In genomic region chr3:136194409-136195257, GRCh38 we compare ENCODE assay signal across 8 cellular contexts. TPM values are rescaled to one million over a fixed set of nuclear protein-coding genes. Genes with fewer than 3 reads are reported as not detected.
DNase-seq lines count a peak whose midpoint lies in the region; ATAC-seq and TF ChIP-seq lines count a peak whose summit lies in the region.

No MANE protein-coding gene starts in this region.

- peak overlapping the region; percentile 91 to 96 for H3K4me3 ChIP-seq in duodenal mucosa (ENCODE audit: low read depth in 1 of 2, low read length in 2 of 2)

- peak; percentile 48 for ATAC-seq in CD4-positive, alpha-beta T cell (ENCODE audit: poor library complexity)
- ATAC-seq in GM19351 (IDR thresholded peaks at IDR 0.05; ENCODE audit: unreplicated experiment) (no peak), HG03025 (IDR thresholded peaks at IDR 0.05; ENCODE audit: low FRiP score, unreplicated experiment) (no peak)

- peaks cover 21 to 29% of the 10 kb centered on the region in 2 donors for H3K4me1 ChIP-seq in duodenal mucosa (ENCODE audit: control insufficient read depth in 1 of 2, insufficient read depth in 2 of 2, low read length in 2 of 2)

- no peak for TF ChIP-seq CTCF in CD4-positive, alpha-beta T cell (IDR thresholded peaks at IDR 0.05)
- no peak for TF ChIP-seq CTCF in mesothelial cell of epicardium (IDR thresholded peaks at IDR 0.05; ENCODE audit: unreplicated experiment)

- peaks cover 64% of the 10 kb centered on the region for H3K36me3 Mint-ChIP-seq in CD4-positive, alpha-beta T cell (ENCODE audit: low read depth)
- peaks cover 9% of the 10 kb centered on the region for H3K36me3 Mint-ChIP-seq in mesothelial cell of epicardium

- H3K36me3 ChIP-seq in duodenal mucosa (ENCODE audit: control insufficient read depth in 1 of 2, insufficient read depth in 2 of 2, low read length in 2 of 2): no peaks in the 10 kb centered on the region

- intact Hi-C loops in CD4-positive, alpha-beta T cell (cut with DNase I, micrococcal nuclease): loop anchor here (1.0 to 5.0 kb wide), 7 partner anchors 8 to 668 kb away; partner anchors contain the start of genes NCK1 (in 2 of the 2) and PCCB (in 2 of the 2)

- H3K27ac ChIP-seq in CD4-positive, alpha-beta T cell (ENCODE audit: low read depth, low read length): peak overlapping the region; percentile 99
- peak overlapping the region; percentile 99 for H3K27ac ChIP-seq in duodenal mucosa (ENCODE audit: low read depth, low read length)

- POLR2A ChIA-PET in CD4-positive, alpha-beta T cell (lab: Charles Lee): interaction anchor here (0.6 to 6.2 kb wide), 18 partner anchors 10 to 1717 kb away, joined by 3 to 137 read pairs (median 4); partner anchors contain the start of genes NCK1, PCCB and STAG1

- CTCF ChIA-PET in CD4-positive, alpha-beta T cell (lab: Charles Lee): interaction anchor here (1.5 to 1.7 kb wide), 3 partner anchors 57 to 558 kb away, joined by 4 to 12 read pairs (median 5); partner anchors contain the start of gene STAG1

- peak; percentile 35 to 88 (median 56) for DNase-seq in CD4-positive, alpha-beta T cell
- peak; percentile 51 for DNase-seq in M059J (ENCODE audit: low read depth)
- peak; percentile 26 to 65 for DNase-seq in activated CD4-positive, alpha-beta T cell treated with anti-CD3 and anti-CD28 coated beads, Interleukin-2, amount 50 U/mL, for 24 hours (ENCODE audit: low read depth in 1 of 2, low spot score in 1 of 2)
- peak in 1 of 2 experiments; percentile 38 for DNase-seq in mesothelial cell of epicardium (ENCODE audit: low spot score in 2 of 2, unreplicated experiment in 2 of 2)
- peak; percentile 39 to 40 for DNase-seq in stimulated activated CD8-positive, alpha-beta memory T cell treated with anti-CD3 and anti-CD28 coated beads, Interleukin-7, amount 100 ng/mL, for 1 hour (ENCODE audit: low read depth in 2 of 2)

- H3K27ac Mint-ChIP-seq in CD4-positive, alpha-beta T cell: peak overlapping the region; percentile 98
- peak overlapping the region; percentile 99 for H3K27ac Mint-ChIP-seq in mesothelial cell of epicardium

- H3K9ac ChIP-seq in duodenal mucosa (ENCODE audit: low read depth in 1 of 2, low read length in 2 of 2): peak overlapping the region; percentile 86 to 92

- no peaks in the 10 kb centered on the region for H3K9me3 Mint-ChIP-seq in CD4-positive, alpha-beta T cell
- H3K9me3 Mint-ChIP-seq in mesothelial cell of epicardium: peaks cover 6% of the 10 kb centered on the region

- H3K27me3 Mint-ChIP-seq in CD4-positive, alpha-beta T cell: peaks cover 5% of the 10 kb centered on the region
- H3K27me3 Mint-ChIP-seq in mesothelial cell of epicardium (ENCODE audit: low read depth): peaks cover 2% of the 10 kb centered on the region

- peaks cover 54% of the 10 kb centered on the region for H3K4me1 Mint-ChIP-seq in CD4-positive, alpha-beta T cell (ENCODE audit: low read depth)
- peaks cover 50% of the 10 kb centered on the region for H3K4me1 Mint-ChIP-seq in mesothelial cell of epicardium

- peak overlapping the region; percentile 89 for H3K4me3 Mint-ChIP-seq in CD4-positive, alpha-beta T cell
- H3K4me3 Mint-ChIP-seq in mesothelial cell of epicardium: peak overlapping the region; percentile 93

- H3K9me3 ChIP-seq in CD4-positive, alpha-beta T cell (ENCODE audit: control insufficient read depth, low read length): no peaks in the 10 kb centered on the region
- no peaks in the 10 kb centered on the region for H3K9me3 ChIP-seq in duodenal mucosa (ENCODE audit: control insufficient read depth in 1 of 2, low read length in 2 of 2)

- H3K27me3 ChIP-seq in CD4-positive, alpha-beta T cell (ENCODE audit: control insufficient read depth, insufficient read depth, low read length): no peaks in the 10 kb centered on the region
- no peaks in the 10 kb centered on the region for H3K27me3 ChIP-seq in duodenal mucosa (ENCODE audit: control insufficient read depth in 1 of 2, insufficient read depth in 2 of 2, low read length in 2 of 2)

RNA-seq across cellular contexts. Expression of gene MSL2, which starts 1.5 kb away (rescaled TPM):
- 100 to 1,000 TPM; 143 to 146 TPM for total RNA-seq in CD4-positive, alpha-beta T cell
- total RNA-seq in M059J (2014; rRNA removed; shearing (Covaris generic)): 17.5 and 19.2 TPM in 2 replicates
- total RNA-seq in mesothelial cell of epicardium: 43.2 to 44.5 TPM (median 43.5 TPM) in 3 replicates

RNA-seq across cellular contexts. Expression of gene PCCB, which starts 55.5 kb away (rescaled TPM):
- total RNA-seq in CD4-positive, alpha-beta T cell: 10 to 100 TPM in 1 of 2 experiments, 1 to 10 TPM in 1; 8.3 to 10.2 TPM
- 67.3 and 68.9 TPM in 2 replicates for total RNA-seq in M059J (2014; rRNA removed; shearing (Covaris generic))
- total RNA-seq in mesothelial cell of epicardium: 29.2 to 31.2 TPM (median 31.1 TPM) in 3 replicates
